In genomic region chr12:75900781-75901254, GRCh38 we compare ENCODE assay signal across 16 cellular contexts.
A peak's percentile ranks its signal among the peaks of the same experiment; 100 is the strongest.
DNase-seq lines count a peak whose midpoint lies in the region; ATAC-seq and TF ChIP-seq lines count a peak whose summit lies in the region.
"Had no signal": no experiment of that assay in that cellular context is flagged by ENCODE, and none has a peak within 500 bp of the region (broad histone marks: within the 10 kb centered on the region; RNA-seq: fewer than 3 reads in every experiment).

No MANE protein-coding gene starts in this region.

- H3K4me3 Mint-ChIP-seq in GM23338 (no peak overlapping the region), endodermal cell (no peak overlapping the region), neural progenitor cell (no peak overlapping the region)
- H3K4me3 Mint-ChIP-seq: CD4-positive, CD25-positive, alpha-beta regulatory T cell had no signal

- no peak for DNase-seq in GM23338 (ENCODE audit: low spot score)
- peak; percentile 73 for DNase-seq in NCI-H69 (lab: John Stamatoyannopoulos, UW)
- no peak for DNase-seq in endodermal cell
- no peak for DNase-seq in neural progenitor cell (ENCODE audit: low spot score)
- DNase-seq in HCEC 1CT = no peak
- DNase-seq in C1 segment of cervical spinal cord (lab: John Stamatoyannopoulos, UW) = no peak
- DNase-seq: CD4-positive, CD25-positive, alpha-beta regulatory T cell; DMS53; GOT3; Karpas-422; MM.1S; NCI-H2029; NCI-H524 treated with DMSO at 0.1 percent for 48 hours; NK-92 treated with Interleukin-12 subunit alpha and Interleukin-12 subunit beta, amount 100 ng/mL, for 24 hours; OCI-M1 had no signal

- ATAC-seq in GM23338 (no peak), GM19455 (IDR thresholded peaks at IDR 0.05; ENCODE audit: unreplicated experiment) (no peak)

- no peaks in the 10 kb centered on the region for H3F3A ChIP-seq in GM23338 (replicated peaks; ENCODE audit: low read depth)
- H3F3A ChIP-seq in neural progenitor cell (ENCODE audit: low read depth) = no peaks in the 10 kb centered on the region

- peaks cover 6% of the 10 kb centered on the region for H3K27me3 Mint-ChIP-seq in GM23338 (ENCODE audit: insufficient read depth, low read depth, poor library complexity)
- no peaks in the 10 kb centered on the region for H3K27me3 Mint-ChIP-seq in endodermal cell (ENCODE audit: insufficient read depth)
- peaks cover 3% of the 10 kb centered on the region for H3K27me3 Mint-ChIP-seq in neural progenitor cell (ENCODE audit: insufficient read depth, low read depth)

- H3K9ac ChIP-seq in endodermal cell (ENCODE audit: extremely low read depth, low read length, poor library complexity, severe bottlenecking) (no peak overlapping the region), neural progenitor cell (no peak overlapping the region)

- TF ChIP-seq CTCF in GM23338 (conservative IDR thresholded peaks at IDR 0.05; ENCODE audit: low read depth in 2 of 2) (no peak), endodermal cell (conservative IDR thresholded peaks at IDR 0.05) (no peak), neural progenitor cell (IDR thresholded peaks at IDR 0.05) (no peak)

- H3K4me2 ChIP-seq in GM23338 (no peak overlapping the region), neural progenitor cell (no peak overlapping the region)

- H3K27ac Mint-ChIP-seq in GM23338 = no peak overlapping the region
- H3K27ac Mint-ChIP-seq in endodermal cell = no peak overlapping the region
- H3K27ac Mint-ChIP-seq in neural progenitor cell = peak overlapping the region; percentile 83
- H3K27ac Mint-ChIP-seq: CD4-positive, CD25-positive, alpha-beta regulatory T cell had no signal

- H3K9me3 Mint-ChIP-seq in GM23338 (no peaks in the 10 kb centered on the region), endodermal cell (no peaks in the 10 kb centered on the region), neural progenitor cell (no peaks in the 10 kb centered on the region)
- H3K9me3 Mint-ChIP-seq: CD4-positive, CD25-positive, alpha-beta regulatory T cell had no signal

- no peaks in the 10 kb centered on the region for H3K9me3 ChIP-seq in endodermal cell (ENCODE audit: control insufficient read depth, low read length)
- no peaks in the 10 kb centered on the region for H3K9me3 ChIP-seq in neural progenitor cell (ENCODE audit: low read depth)

- peak overlapping the region; percentile 80; the same call in 1 of the 2 replicates for H2AFZ ChIP-seq in GM23338
- H2AFZ ChIP-seq in neural progenitor cell (replicated peaks) = no peak overlapping the region

- H4K20me1 ChIP-seq in GM23338 (replicated peaks; ENCODE audit: insufficient read depth) (no peaks in the 10 kb centered on the region), neural progenitor cell (ENCODE audit: low read depth) (no peaks in the 10 kb centered on the region)

- H3K4me1 Mint-ChIP-seq in GM23338 (no peaks in the 10 kb centered on the region; the same call in 2 of the 3 replicates), endodermal cell (peaks cover 5% of the 10 kb centered on the region), neural progenitor cell (peaks cover 13% of the 10 kb centered on the region)
- H3K4me1 Mint-ChIP-seq: CD4-positive, CD25-positive, alpha-beta regulatory T cell had no signal

- no peaks in the 10 kb centered on the region for H3K36me3 ChIP-seq in GM23338 (ENCODE audit: insufficient read depth)
- no peaks in the 10 kb centered on the region for H3K36me3 ChIP-seq in endodermal cell (ENCODE audit: control insufficient read depth, insufficient read depth, low read length)
- no peaks in the 10 kb centered on the region for H3K36me3 ChIP-seq in neural progenitor cell

- H3K27ac ChIP-seq in GM23338 (ENCODE audit: low read depth) = no peak overlapping the region
- peak overlapping the region; percentile 29 for H3K27ac ChIP-seq in endodermal cell (ENCODE audit: low read depth, low read length)
- H3K27ac ChIP-seq in neural progenitor cell = no peak overlapping the region

- no peaks in the 10 kb centered on the region for H3K36me3 Mint-ChIP-seq in GM23338 (ENCODE audit: low read depth)
- no peaks in the 10 kb centered on the region for H3K36me3 Mint-ChIP-seq in endodermal cell (ENCODE audit: low read depth)
- H3K36me3 Mint-ChIP-seq in neural progenitor cell = no peaks in the 10 kb centered on the region
- H3K36me3 Mint-ChIP-seq: CD4-positive, CD25-positive, alpha-beta regulatory T cell had no signal

- no peaks in the 10 kb centered on the region; the same call in 1 of the 2 replicates for H3K4me1 ChIP-seq in GM23338 (ENCODE audit: insufficient read depth)
- H3K4me1 ChIP-seq in endodermal cell (ENCODE audit: control insufficient read depth, insufficient read depth, low read length) = no peaks in the 10 kb centered on the region
- peaks cover 4% of the 10 kb centered on the region for H3K4me1 ChIP-seq in neural progenitor cell

- no peak overlapping the region for H3K4me3 ChIP-seq in GM23338
- H3K4me3 ChIP-seq in endodermal cell (ENCODE audit: low read length) = no peak overlapping the region
- H3K4me3 ChIP-seq in neural progenitor cell = no peak overlapping the region

- WGBS in endodermal cell (ENCODE audit: insufficient coverage in 1 of 2, insufficient read length in 1 of 2), 2 experiments = 63 to 85% methylated on average over 10 to 11 of the region's 11 CpGs

- no peaks in the 10 kb centered on the region for H3K27me3 ChIP-seq in GM23338 (ENCODE audit: insufficient read depth)
- H3K27me3 ChIP-seq in endodermal cell (ENCODE audit: control insufficient read depth, insufficient read depth, low read length, poor library complexity, severe bottlenecking) = no peaks in the 10 kb centered on the region
- H3K27me3 ChIP-seq in neural progenitor cell = no peaks in the 10 kb centered on the region

- H3K79me2 ChIP-seq in GM23338 (replicated peaks; ENCODE audit: insufficient read depth) = no peaks in the 10 kb centered on the region
- H3K79me2 ChIP-seq in neural progenitor cell (ENCODE audit: low read depth) = no peaks in the 10 kb centered on the region

- H3K9me2 ChIP-seq in GM23338 (ENCODE audit: insufficient read depth) = 0 out of 2 replicates have a peak, but pooled peaks cover 5% of the 10 kb centered on the region

TF ChIP-seq in GM23338, 12 proteins besides CTCF, POLR2A, EP300 and RAD21 (continues in another document):
- TF ChIP-seq ZNF331 (CRISPR knock-in tag; IDR thresholded peaks at IDR 0.05; ENCODE audit: low read depth) (no peak), POLR2AphosphoS5 (IDR thresholded peaks at IDR 0.05; ENCODE audit: low read depth) (no peak), NANOG (IDR thresholded peaks at IDR 0.05; ENCODE audit: borderline replicate concordance) (no peak), JUNB (IDR thresholded peaks at IDR 0.05; ENCODE audit: unreplicated experiment) (no peak), REST (IDR thresholded peaks at IDR 0.05; ENCODE audit: unreplicated experiment) (no peak), ZNF114 (CRISPR knock-in tag; IDR thresholded peaks at IDR 0.05) (no peak), STAT1 (IDR thresholded peaks at IDR 0.05; ENCODE audit: unreplicated experiment) (no peak)
- TF ChIP-seq, protein P1, sequence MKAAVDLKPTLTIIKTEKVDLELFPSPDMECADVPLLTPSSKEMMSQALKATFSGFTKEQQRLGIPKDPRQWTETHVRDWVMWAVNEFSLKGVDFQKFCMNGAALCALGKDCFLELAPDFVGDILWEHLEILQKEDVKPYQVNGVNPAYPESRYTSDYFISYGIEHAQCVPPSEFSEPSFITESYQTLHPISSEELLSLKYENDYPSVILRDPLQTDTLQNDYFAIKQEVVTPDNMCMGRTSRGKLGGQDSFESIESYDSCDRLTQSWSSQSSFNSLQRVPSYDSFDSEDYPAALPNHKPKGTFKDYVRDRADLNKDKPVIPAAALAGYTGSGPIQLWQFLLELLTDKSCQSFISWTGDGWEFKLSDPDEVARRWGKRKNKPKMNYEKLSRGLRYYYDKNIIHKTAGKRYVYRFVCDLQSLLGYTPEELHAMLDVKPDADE (IDR thresholded peaks at IDR 0.05) = no peak
